1 cellular context compared by ENCODE assay signal in genomic region chr11:77410076-77410827, GRCh38.
TF ChIP-seq lines count a peak whose summit lies in the region.

No MANE protein-coding gene starts in this region.

TF ChIP-seq in GM23338, 12 proteins besides CTCF, POLR2A, EP300 and RAD21 (continued from another document):
- TF ChIP-seq ZNF331 (CRISPR knock-in tag; IDR thresholded peaks at IDR 0.05; ENCODE audit: low read depth) (no peak), REST (IDR thresholded peaks at IDR 0.05; ENCODE audit: unreplicated experiment) (no peak), STAT1 (IDR thresholded peaks at IDR 0.05; ENCODE audit: unreplicated experiment) (no peak), JUNB (IDR thresholded peaks at IDR 0.05; ENCODE audit: unreplicated experiment) (no peak), EZH2phosphoT487 (IDR thresholded peaks at IDR 0.05; ENCODE audit: unreplicated experiment) (no peak), ETS1 (IDR thresholded peaks at IDR 0.05) (no peak), ZNF114 (CRISPR knock-in tag; IDR thresholded peaks at IDR 0.05) (no peak), CREB1 (CRISPR knock-in tag; IDR thresholded peaks at IDR 0.05; ENCODE audit: low read depth) (no peak)
